In the genomic region with DNA sequence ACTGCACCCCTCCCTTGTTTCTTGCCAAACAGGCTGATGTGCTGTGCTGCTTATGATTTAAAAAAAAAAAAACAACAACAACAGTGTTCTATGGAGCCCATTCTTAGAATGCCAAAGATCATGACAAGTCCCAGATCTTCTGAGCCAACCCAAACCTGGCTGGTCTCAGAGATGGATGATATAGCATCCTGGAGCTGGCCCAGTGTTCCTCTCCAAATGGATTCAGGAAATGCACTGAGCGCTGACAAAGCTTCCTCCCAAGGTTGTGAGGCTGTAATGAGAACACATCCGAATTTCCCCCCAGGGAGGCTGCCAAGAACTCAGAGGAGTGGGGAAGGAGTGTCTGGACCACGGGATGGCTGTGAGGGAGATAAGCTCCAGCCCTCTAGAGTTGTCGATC, we compare ENCODE assay signal across 22 cellular contexts.
"Had no signal": no experiment of that assay in that cellular context is flagged by ENCODE, and none has a peak within 500 bp of the region (broad histone marks: within the 10 kb centered on the region; RNA-seq: fewer than 3 reads in every experiment).

No MANE protein-coding gene starts in this region.

- H3K27ac ChIP-seq: adrenal gland, breast epithelium, Peyer's patch, RWPE1 had no signal

- DNase-seq: activated CD4-positive, CD25-positive, alpha-beta regulatory T cell; activated CD8-positive, alpha-beta memory T cell treated with anti-CD3 and anti-CD28 coated beads, Interleukin-2, amount 50 U/mL, for 4 hours; activated CD8-positive, alpha-beta T cell treated with anti-CD3 and anti-CD28 coated beads for 36 hours; activated naive CD4-positive, alpha-beta T cell treated with anti-CD3 and anti-CD28 coated beads, Interleukin-2, amount 50 U/mL, for 16 hours; activated naive CD8-positive, alpha-beta T cell treated with anti-CD3 and anti-CD28 coated beads, Interleukin-2, amount 10 ng/mL, durations not matched to agents 7 days and 5 days; adrenal gland; aorta; Karpas-422; NCI-H1092; NCI-H1417; NCI-H2029 treated with DMSO at 0.1 percent for 48 hours; NCI-H345; NCI-H510A; NCI-H526 treated with DMSO at 0.1 percent for 48 hours; Peyer's patch; SHP77 treated with DMSO at 0.1 percent for 48 hours; T-cell; T-helper 2 cell; T1000 had no signal

- ATAC-seq: activated CD8-positive, alpha-beta T cell treated with anti-CD3 and anti-CD28 coated beads for 36 hours; K562; T-cell had no signal

- H3K9me3 ChIP-seq: adrenal gland, Peyer's patch had no signal

- H3K27me3 ChIP-seq: adrenal gland, breast epithelium, Peyer's patch had no signal

- H3K4me1 ChIP-seq: adrenal gland, breast epithelium, Peyer's patch had no signal

- H3K36me3 ChIP-seq: adrenal gland, breast epithelium, Peyer's patch had no signal

- H3K4me3 ChIP-seq: adrenal gland, breast epithelium, K562, Peyer's patch had no signal
